ENCODE assay signal across 1 cellular context in the genomic region with DNA sequence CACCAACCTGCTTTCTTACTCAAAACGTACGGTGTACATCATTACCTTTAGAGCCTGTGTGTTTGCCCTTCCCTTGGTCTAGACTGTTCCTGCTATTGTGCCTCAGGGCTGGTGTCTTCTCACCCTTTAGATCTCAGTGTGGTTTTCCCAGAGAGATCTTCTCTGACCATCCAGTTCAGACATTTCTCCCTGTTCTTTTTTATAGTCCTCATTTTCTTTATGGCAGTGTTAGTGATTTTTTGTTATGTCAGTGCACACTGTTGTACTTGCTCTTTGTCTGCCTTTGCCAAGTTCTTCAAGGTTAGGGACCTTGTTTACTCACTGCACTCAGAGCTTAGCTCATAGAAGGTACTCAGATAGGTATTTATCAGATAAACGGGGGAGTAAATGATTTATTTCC.
A peak's percentile ranks its signal among the peaks of the same experiment; 100 is the strongest.
TF ChIP-seq lines count a peak whose summit lies in the region.

No MANE protein-coding gene starts in this region.

TF ChIP-seq in HepG2, 621 proteins besides CTCF, POLR2A, EP300 and RAD21 (continued from another document and continues in another):
- TF ChIP-seq, protein P1, sequence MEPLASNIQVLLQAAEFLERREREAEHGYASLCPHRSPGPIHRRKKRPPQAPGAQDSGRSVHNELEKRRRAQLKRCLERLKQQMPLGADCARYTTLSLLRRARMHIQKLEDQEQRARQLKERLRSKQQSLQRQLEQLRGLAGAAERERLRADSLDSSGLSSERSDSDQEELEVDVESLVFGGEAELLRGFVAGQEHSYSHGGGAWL (CRISPR knock-in tag; IDR thresholded peaks at IDR 0.05): no peak
- no peak for TF ChIP-seq REL (CRISPR knock-in tag; conservative IDR thresholded peaks at IDR 0.05)
- TF ChIP-seq CEBPG (CRISPR knock-in tag; IDR thresholded peaks at IDR 0.05): no peak
- TF ChIP-seq PHF20 (CRISPR knock-in tag; IDR thresholded peaks at IDR 0.05): no peak
- no peak for TF ChIP-seq ZNF775 (CRISPR knock-in tag; IDR thresholded peaks at IDR 0.05; ENCODE audit: borderline replicate concordance)
- TF ChIP-seq RXRA (CRISPR knock-in tag; IDR thresholded peaks at IDR 0.05): no peak
- TF ChIP-seq, protein P2, sequence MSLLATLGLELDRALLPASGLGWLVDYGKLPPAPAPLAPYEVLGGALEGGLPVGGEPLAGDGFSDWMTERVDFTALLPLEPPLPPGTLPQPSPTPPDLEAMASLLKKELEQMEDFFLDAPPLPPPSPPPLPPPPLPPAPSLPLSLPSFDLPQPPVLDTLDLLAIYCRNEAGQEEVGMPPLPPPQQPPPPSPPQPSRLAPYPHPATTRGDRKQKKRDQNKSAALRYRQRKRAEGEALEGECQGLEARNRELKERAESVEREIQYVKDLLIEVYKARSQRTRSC (CRISPR knock-in tag; IDR thresholded peaks at IDR 0.05; ENCODE audit: low read depth): no peak
- TF ChIP-seq ZNF225 (CRISPR knock-in tag; IDR thresholded peaks at IDR 0.05): no peak
- TF ChIP-seq ZNF17 (CRISPR knock-in tag; IDR thresholded peaks at IDR 0.05): no peak
- 0 out of 2 replicates have a peak, but pooled peaks have one; percentile 48 for TF ChIP-seq SATB2 (CRISPR knock-in tag; IDR thresholded peaks at IDR 0.05)
- no peak for TF ChIP-seq HNF4G (IDR thresholded peaks at IDR 0.05; ENCODE audit: borderline replicate concordance, low read depth, low read length)
- no peak for TF ChIP-seq HNF4G (CRISPR knock-in tag; IDR thresholded peaks at IDR 0.05; ENCODE audit: borderline replicate concordance, low read depth)
- no peak for TF ChIP-seq ZNF616 (CRISPR knock-in tag; IDR thresholded peaks at IDR 0.05; ENCODE audit: low read depth)
- 0 out of 2 replicates have a peak, but pooled peaks have one; percentile 42 for TF ChIP-seq NCOA5 (CRISPR knock-in tag; IDR thresholded peaks at IDR 0.05)
- TF ChIP-seq, protein P3, sequence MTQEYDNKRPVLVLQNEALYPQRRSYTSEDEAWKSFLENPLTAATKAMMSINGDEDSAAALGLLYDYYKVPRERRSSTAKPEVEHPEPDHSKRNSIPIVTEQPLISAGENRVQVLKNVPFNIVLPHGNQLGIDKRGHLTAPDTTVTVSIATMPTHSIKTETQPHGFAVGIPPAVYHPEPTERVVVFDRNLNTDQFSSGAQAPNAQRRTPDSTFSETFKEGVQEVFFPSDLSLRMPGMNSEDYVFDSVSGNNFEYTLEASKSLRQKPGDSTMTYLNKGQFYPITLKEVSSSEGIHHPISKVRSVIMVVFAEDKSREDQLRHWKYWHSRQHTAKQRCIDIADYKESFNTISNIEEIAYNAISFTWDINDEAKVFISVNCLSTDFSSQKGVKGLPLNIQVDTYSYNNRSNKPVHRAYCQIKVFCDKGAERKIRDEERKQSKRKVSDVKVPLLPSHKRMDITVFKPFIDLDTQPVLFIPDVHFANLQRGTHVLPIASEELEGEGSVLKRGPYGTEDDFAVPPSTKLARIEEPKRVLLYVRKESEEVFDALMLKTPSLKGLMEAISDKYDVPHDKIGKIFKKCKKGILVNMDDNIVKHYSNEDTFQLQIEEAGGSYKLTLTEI (CRISPR knock-in tag; conservative IDR thresholded peaks at IDR 0.05): no peak
- no peak for TF ChIP-seq ZNF431 (CRISPR knock-in tag; IDR thresholded peaks at IDR 0.05; ENCODE audit: borderline replicate concordance, low read depth)
- TF ChIP-seq ZNF792 (CRISPR knock-in tag; IDR thresholded peaks at IDR 0.05): no peak
- TF ChIP-seq, protein P4, sequence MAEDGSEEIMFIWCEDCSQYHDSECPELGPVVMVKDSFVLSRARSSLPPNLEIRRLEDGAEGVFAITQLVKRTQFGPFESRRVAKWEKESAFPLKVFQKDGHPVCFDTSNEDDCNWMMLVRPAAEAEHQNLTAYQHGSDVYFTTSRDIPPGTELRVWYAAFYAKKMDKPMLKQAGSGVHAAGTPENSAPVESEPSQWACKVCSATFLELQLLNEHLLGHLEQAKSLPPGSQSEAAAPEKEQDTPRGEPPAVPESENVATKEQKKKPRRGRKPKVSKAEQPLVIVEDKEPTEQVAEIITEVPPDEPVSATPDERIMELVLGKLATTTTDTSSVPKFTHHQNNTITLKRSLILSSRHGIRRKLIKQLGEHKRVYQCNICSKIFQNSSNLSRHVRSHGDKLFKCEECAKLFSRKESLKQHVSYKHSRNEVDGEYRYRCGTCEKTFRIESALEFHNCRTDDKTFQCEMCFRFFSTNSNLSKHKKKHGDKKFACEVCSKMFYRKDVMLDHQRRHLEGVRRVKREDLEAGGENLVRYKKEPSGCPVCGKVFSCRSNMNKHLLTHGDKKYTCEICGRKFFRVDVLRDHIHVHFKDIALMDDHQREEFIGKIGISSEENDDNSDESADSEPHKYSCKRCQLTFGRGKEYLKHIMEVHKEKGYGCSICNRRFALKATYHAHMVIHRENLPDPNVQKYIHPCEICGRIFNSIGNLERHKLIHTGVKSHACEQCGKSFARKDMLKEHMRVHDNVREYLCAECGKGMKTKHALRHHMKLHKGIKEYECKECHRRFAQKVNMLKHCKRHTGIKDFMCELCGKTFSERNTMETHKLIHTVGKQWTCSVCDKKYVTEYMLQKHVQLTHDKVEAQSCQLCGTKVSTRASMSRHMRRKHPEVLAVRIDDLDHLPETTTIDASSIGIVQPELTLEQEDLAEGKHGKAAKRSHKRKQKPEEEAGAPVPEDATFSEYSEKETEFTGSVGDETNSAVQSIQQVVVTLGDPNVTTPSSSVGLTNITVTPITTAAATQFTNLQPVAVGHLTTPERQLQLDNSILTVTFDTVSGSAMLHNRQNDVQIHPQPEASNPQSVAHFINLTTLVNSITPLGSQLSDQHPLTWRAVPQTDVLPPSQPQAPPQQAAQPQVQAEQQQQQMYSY (CRISPR knock-in tag; IDR thresholded peaks at IDR 0.05): no peak
- TF ChIP-seq MTF1 (CRISPR knock-in tag; IDR thresholded peaks at IDR 0.05): no peak
- no peak for TF ChIP-seq NPAS2 (CRISPR knock-in tag; IDR thresholded peaks at IDR 0.05; ENCODE audit: borderline replicate concordance)
- no peak for TF ChIP-seq KAT7 (CRISPR knock-in tag; IDR thresholded peaks at IDR 0.05; ENCODE audit: borderline replicate concordance)
- peak; percentile 69 for TF ChIP-seq RXRB (CRISPR knock-in tag; IDR thresholded peaks at IDR 0.05; ENCODE audit: borderline replicate concordance)
- no peak for TF ChIP-seq ZNF484 (CRISPR knock-in tag; IDR thresholded peaks at IDR 0.05; ENCODE audit: borderline replicate concordance, low read depth)
- TF ChIP-seq, protein P5, sequence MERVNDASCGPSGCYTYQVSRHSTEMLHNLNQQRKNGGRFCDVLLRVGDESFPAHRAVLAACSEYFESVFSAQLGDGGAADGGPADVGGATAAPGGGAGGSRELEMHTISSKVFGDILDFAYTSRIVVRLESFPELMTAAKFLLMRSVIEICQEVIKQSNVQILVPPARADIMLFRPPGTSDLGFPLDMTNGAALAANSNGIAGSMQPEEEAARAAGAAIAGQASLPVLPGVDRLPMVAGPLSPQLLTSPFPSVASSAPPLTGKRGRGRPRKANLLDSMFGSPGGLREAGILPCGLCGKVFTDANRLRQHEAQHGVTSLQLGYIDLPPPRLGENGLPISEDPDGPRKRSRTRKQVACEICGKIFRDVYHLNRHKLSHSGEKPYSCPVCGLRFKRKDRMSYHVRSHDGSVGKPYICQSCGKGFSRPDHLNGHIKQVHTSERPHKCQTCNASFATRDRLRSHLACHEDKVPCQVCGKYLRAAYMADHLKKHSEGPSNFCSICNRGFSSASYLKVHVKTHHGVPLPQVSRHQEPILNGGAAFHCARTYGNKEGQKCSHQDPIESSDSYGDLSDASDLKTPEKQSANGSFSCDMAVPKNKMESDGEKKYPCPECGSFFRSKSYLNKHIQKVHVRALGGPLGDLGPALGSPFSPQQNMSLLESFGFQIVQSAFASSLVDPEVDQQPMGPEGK (CRISPR knock-in tag; IDR thresholded peaks at IDR 0.05): peak; percentile 27; the same call in 1 of the 2 replicates
- TF ChIP-seq HDAC6 (IDR thresholded peaks at IDR 0.05; ENCODE audit: low read depth, low read length): no peak
- no peak for TF ChIP-seq ARNT2 (CRISPR knock-in tag; IDR thresholded peaks at IDR 0.05; ENCODE audit: low read depth)
- TF ChIP-seq, protein P6, sequence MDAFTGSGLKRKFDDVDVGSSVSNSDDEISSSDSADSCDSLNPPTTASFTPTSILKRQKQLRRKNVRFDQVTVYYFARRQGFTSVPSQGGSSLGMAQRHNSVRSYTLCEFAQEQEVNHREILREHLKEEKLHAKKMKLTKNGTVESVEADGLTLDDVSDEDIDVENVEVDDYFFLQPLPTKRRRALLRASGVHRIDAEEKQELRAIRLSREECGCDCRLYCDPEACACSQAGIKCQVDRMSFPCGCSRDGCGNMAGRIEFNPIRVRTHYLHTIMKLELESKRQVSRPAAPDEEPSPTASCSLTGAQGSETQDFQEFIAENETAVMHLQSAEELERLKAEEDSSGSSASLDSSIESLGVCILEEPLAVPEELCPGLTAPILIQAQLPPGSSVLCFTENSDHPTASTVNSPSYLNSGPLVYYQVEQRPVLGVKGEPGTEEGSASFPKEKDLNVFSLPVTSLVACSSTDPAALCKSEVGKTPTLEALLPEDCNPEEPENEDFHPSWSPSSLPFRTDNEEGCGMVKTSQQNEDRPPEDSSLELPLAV (CRISPR knock-in tag; conservative IDR thresholded peaks at IDR 0.05; ENCODE audit: low read depth): no peak
- no peak for TF ChIP-seq KLF15 (CRISPR knock-in tag; IDR thresholded peaks at IDR 0.05; ENCODE audit: borderline replicate concordance)
- TF ChIP-seq, protein P7, sequence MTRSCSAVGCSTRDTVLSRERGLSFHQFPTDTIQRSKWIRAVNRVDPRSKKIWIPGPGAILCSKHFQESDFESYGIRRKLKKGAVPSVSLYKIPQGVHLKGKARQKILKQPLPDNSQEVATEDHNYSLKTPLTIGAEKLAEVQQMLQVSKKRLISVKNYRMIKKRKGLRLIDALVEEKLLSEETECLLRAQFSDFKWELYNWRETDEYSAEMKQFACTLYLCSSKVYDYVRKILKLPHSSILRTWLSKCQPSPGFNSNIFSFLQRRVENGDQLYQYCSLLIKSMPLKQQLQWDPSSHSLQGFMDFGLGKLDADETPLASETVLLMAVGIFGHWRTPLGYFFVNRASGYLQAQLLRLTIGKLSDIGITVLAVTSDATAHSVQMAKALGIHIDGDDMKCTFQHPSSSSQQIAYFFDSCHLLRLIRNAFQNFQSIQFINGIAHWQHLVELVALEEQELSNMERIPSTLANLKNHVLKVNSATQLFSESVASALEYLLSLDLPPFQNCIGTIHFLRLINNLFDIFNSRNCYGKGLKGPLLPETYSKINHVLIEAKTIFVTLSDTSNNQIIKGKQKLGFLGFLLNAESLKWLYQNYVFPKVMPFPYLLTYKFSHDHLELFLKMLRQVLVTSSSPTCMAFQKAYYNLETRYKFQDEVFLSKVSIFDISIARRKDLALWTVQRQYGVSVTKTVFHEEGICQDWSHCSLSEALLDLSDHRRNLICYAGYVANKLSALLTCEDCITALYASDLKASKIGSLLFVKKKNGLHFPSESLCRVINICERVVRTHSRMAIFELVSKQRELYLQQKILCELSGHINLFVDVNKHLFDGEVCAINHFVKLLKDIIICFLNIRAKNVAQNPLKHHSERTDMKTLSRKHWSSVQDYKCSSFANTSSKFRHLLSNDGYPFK (CRISPR knock-in tag; IDR thresholded peaks at IDR 0.05; ENCODE audit: borderline replicate concordance): no peak
- TF ChIP-seq ARHGAP35 (CRISPR knock-in tag; IDR thresholded peaks at IDR 0.05; ENCODE audit: borderline replicate concordance): no peak
- TF ChIP-seq, protein P8, sequence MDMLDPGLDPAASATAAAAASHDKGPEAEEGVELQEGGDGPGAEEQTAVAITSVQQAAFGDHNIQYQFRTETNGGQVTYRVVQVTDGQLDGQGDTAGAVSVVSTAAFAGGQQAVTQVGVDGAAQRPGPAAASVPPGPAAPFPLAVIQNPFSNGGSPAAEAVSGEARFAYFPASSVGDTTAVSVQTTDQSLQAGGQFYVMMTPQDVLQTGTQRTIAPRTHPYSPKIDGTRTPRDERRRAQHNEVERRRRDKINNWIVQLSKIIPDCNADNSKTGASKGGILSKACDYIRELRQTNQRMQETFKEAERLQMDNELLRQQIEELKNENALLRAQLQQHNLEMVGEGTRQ (IDR thresholded peaks at IDR 0.05; ENCODE audit: low read depth, low read length): no peak
- TF ChIP-seq, protein P8 (CRISPR knock-in tag; IDR thresholded peaks at IDR 0.05; ENCODE audit: borderline replicate concordance): no peak
- TF ChIP-seq, protein P9, sequence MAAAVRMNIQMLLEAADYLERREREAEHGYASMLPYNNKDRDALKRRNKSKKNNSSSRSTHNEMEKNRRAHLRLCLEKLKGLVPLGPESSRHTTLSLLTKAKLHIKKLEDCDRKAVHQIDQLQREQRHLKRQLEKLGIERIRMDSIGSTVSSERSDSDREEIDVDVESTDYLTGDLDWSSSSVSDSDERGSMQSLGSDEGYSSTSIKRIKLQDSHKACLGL (CRISPR knock-in tag; IDR thresholded peaks at IDR 0.05): no peak
- no peak for TF ChIP-seq ZNF670 (CRISPR knock-in tag; IDR thresholded peaks at IDR 0.05; ENCODE audit: borderline replicate concordance)
- no peak for TF ChIP-seq ZFP82 (CRISPR knock-in tag; IDR thresholded peaks at IDR 0.05; ENCODE audit: borderline replicate concordance)
- TF ChIP-seq ZNF10 (CRISPR knock-in tag; IDR thresholded peaks at IDR 0.05; ENCODE audit: borderline replicate concordance, low read depth): no peak
- TF ChIP-seq, protein P10, sequence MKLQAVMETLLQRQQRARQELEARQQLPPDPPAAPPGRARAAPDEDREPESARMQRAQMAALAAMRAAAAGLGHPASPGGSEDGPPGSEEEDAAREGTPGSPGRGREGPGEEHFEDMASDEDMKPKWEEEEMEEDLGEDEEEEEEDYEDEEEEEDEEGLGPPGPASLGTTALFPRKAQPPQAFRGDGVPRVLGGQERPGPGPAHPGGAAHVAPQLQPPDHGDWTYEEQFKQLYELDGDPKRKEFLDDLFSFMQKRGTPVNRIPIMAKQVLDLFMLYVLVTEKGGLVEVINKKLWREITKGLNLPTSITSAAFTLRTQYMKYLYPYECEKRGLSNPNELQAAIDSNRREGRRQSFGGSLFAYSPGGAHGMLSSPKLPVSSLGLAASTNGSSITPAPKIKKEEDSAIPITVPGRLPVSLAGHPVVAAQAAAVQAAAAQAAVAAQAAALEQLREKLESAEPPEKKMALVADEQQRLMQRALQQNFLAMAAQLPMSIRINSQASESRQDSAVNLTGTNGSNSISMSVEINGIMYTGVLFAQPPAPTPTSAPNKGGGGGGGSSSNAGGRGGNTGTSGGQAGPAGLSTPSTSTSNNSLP (IDR thresholded peaks at IDR 0.05; ENCODE audit: low read depth, low read length): peak; percentile 42; the same call in 1 of the 2 replicates
- TF ChIP-seq, protein P11, sequence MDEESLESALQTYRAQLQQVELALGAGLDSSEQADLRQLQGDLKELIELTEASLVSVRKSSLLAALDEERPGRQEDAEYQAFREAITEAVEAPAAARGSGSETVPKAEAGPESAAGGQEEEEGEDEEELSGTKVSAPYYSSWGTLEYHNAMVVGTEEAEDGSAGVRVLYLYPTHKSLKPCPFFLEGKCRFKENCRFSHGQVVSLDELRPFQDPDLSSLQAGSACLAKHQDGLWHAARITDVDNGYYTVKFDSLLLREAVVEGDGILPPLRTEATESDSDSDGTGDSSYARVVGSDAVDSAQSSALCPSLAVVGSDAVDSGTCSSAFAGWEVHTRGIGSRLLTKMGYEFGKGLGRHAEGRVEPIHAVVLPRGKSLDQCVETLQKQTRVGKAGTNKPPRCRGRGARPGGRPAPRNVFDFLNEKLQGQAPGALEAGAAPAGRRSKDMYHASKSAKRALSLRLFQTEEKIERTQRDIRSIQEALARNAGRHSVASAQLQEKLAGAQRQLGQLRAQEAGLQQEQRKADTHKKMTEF (CRISPR knock-in tag; IDR thresholded peaks at IDR 0.05): 0 out of 2 replicates have a peak, but pooled peaks have one; percentile 23
- TF ChIP-seq SOX5 (CRISPR knock-in tag; IDR thresholded peaks at IDR 0.05; ENCODE audit: borderline replicate concordance): peak; percentile 59; the same call in 1 of the 2 replicates
- TF ChIP-seq KMT2B (CRISPR knock-in tag; IDR thresholded peaks at IDR 0.05): no peak; the same call in 1 of the 2 replicates
